Comparison of ENCODE assay signal across 29 cellular contexts in the genomic region with DNA sequence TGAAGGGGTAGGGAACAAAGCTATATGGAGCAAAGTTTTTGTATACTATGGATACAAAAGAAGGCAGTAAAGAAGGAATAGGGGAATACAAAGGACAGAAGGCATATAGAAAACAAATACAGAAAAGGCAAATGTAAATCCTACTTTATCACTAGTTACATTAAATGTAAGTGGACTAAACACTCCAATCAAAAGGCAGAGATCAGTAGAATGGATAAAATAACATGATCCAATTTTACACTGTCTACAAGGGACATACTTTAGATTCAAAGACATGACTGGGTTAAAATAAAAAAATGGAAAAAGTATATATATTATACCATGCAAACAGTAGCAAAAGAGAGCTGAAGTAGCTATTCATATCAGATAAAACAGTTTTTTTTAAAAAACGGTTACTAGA.
"Had no signal": no experiment of that assay in that cellular context is flagged by ENCODE, and none has a peak within 500 bp of the region (broad histone marks: within the 10 kb centered on the region; RNA-seq: fewer than 3 reads in every experiment).

No MANE protein-coding gene starts in this region.

- H3K36me3 ChIP-seq: colonic mucosa, esophagus muscularis mucosa, esophagus squamous epithelium, gastrocnemius medialis, gastroesophageal sphincter, heart left ventricle, heart right ventricle had no signal

- DNase-seq: colonic mucosa; cortex of kidney; dermis blood vessel endothelial cell; dorsolateral prefrontal cortex; effector CD4-positive, alpha-beta T cell; effector CD8-positive, alpha-beta T cell; effector memory CD4-positive, alpha-beta T cell; effector memory CD8-positive, alpha-beta T cell; erythroblast; esophagus squamous epithelium; foreskin fibroblast; foreskin keratinocyte; foreskin melanocyte; gastrocnemius medialis; glutamatergic neuron; head of caudate nucleus; heart left ventricle; heart right ventricle; hippocampal formation had no signal

- H3K4me2 ChIP-seq: hepatocyte had no signal

- H3K9me3 ChIP-seq: colonic mucosa, gastrocnemius medialis, gastroesophageal sphincter had no signal

- H3K27ac Mint-ChIP-seq: dendritic cell treated with granulocyte-macrophage colony-stimulating factor and Interleukin-4, amounts not matched to agents 40 ng/mL and 50 ng/mL, for 4 days; effector memory CD8-positive, alpha-beta T cell had no signal

- H2AFZ ChIP-seq: hepatocyte had no signal

- H3K79me2 ChIP-seq: hepatocyte had no signal

- H3K27me3 Mint-ChIP-seq: dendritic cell treated with granulocyte-macrophage colony-stimulating factor and Interleukin-4, amounts not matched to agents 40 ng/mL and 50 ng/mL, for 4 days had no signal

- H3K27me3 ChIP-seq: colonic mucosa, dorsolateral prefrontal cortex, esophagus muscularis mucosa, esophagus squamous epithelium, gastrocnemius medialis, gastroesophageal sphincter, heart left ventricle, heart right ventricle, hepatocyte had no signal

- ATAC-seq: effector memory CD8-positive, alpha-beta T cell; esophagus mucosa; foreskin keratinocyte; gastrocnemius medialis; gastroesophageal sphincter; heart left ventricle; heart right ventricle had no signal

- FAIRE-seq: endometrium, endothelial cell of umbilical vein, frontal cortex had no signal

- H3K27ac ChIP-seq: colonic mucosa, coronary artery, dorsolateral prefrontal cortex, epithelial cell of prostate, esophagus muscularis mucosa, esophagus squamous epithelium, foreskin keratinocyte, gastrocnemius medialis, gastroesophageal sphincter, heart left ventricle, heart right ventricle, hepatocyte had no signal

- H3K4me1 ChIP-seq: colonic mucosa, esophagus muscularis mucosa, esophagus squamous epithelium, foreskin keratinocyte, gastroesophageal sphincter, heart left ventricle, heart right ventricle had no signal

- H3K4me3 ChIP-seq: colonic mucosa, coronary artery, dorsolateral prefrontal cortex, esophagus muscularis mucosa, esophagus squamous epithelium, gastrocnemius medialis, gastroesophageal sphincter, heart left ventricle, heart right ventricle, hepatocyte had no signal

- H3K4me3 Mint-ChIP-seq: dendritic cell treated with granulocyte-macrophage colony-stimulating factor and Interleukin-4, amounts not matched to agents 40 ng/mL and 50 ng/mL, for 4 days; effector memory CD8-positive, alpha-beta T cell had no signal
